In the genomic region with DNA sequence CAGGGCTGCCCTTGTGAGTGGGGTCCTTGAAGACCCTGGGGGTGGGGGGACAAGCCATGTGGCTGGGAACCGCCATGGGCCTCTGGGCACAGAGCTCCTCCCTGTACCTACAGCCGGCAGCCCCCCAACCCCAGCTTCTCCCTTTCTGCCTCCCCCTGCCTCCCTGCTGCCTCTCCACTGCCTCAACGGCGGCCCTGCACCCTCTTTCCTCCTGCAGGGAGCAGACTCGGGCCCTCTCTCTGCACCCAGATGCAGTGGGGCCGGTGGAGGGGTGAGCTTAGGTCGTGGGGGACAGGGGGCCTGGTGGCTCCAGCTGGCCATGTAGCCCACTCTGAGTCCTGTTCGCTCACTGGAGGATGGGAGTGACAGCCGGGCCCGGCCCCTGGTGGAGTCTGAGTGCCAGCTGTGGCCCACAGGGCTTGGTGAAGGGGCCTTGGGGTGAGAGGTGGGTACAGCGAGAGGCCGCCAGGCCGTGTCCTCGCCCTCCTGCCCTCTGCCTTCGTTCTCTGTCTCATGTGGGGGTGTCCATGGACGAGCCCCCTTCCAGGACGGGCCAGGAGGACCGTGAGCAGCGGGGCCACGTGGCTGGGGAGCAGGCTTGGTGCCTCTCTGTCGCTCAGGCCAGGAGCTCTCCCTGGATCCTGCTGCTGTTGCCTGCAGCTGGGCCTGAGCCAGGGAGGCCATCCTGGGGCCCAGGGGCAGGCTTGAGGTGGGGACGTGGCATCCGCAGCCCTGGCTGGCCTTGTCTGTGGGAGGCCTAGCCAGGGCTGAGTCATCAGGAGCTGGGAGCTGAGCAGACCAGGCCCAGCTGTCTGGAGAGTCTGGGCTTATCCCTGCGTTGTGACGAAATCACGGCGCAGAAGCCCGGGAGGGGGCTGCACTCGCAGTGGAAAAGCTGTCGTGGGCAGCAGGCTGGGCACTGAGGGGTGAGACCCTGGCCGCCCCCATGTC, we compare ENCODE assay signal across 8 cellular contexts.
A peak's percentile ranks its signal among the peaks of the same experiment; 100 is the strongest.
DNase-seq lines count a peak whose midpoint lies in the region; ATAC-seq and TF ChIP-seq lines count a peak whose summit lies in the region.

No MANE protein-coding gene starts in this region.

- no TSS peak for BruUV-seq in A673 (replicated peaks; lab: Mats Ljungman, UMichigan)

- POLR2A ChIA-PET in A673 (lab: Charles Lee; ENCODE audit: low non-redundant PET) = no interaction called here

- peak; percentile 74 for DNase-seq in A673 (ENCODE audit: low spot score)
- peak; percentile 65 for DNase-seq in HuH-7.5 (ENCODE audit: low spot score)
- DNase-seq in colonic mucosa = peak; percentile 45
- DNase-seq in lower lobe of right lung = no peak
- DNase-seq in thyroid gland = no peak
- no peak for DNase-seq in GM10266 (ENCODE audit: extremely low spot score)
- DNase-seq in C1 segment of cervical spinal cord (lab: John Stamatoyannopoulos, UW) = no peak

- CTCF ChIA-PET in A673 (lab: Charles Lee) = interaction anchor here (0.8 kb wide), 1 partner anchor 53 kb away, joined by 3 read pairs; no protein-coding TSS in a partner anchor

- H3K27me3 ChIP-seq in A673 (replicated peaks; ENCODE audit: insufficient read depth, low read depth, low read length, poor library complexity) = no peaks in the 10 kb centered on the region
- peaks cover 3% of the 10 kb centered on the region for H3K27me3 ChIP-seq in colonic mucosa
- peaks cover 28% of the 10 kb centered on the region for H3K27me3 ChIP-seq in lower lobe of right lung (ENCODE audit: low read depth)
- H3K27me3 ChIP-seq in thyroid gland = peaks cover 6% of the 10 kb centered on the region

- no peak for TF ChIP-seq POLR2A in thyroid gland (IDR thresholded peaks at IDR 0.05)

- H3K36me3 ChIP-seq in A673 (ENCODE audit: insufficient read depth, low read length, poor library complexity, severe bottlenecking) (no peaks in the 10 kb centered on the region), colonic mucosa (no peaks in the 10 kb centered on the region), lower lobe of right lung (no peaks in the 10 kb centered on the region), thyroid gland (no peaks in the 10 kb centered on the region)

- ATAC-seq in lower lobe of right lung = peak; percentile 83 to 88
- no peak for ATAC-seq in HG03442 (IDR thresholded peaks at IDR 0.05; ENCODE audit: unreplicated experiment)

- H3K4me3 ChIP-seq in A673 (ENCODE audit: low read depth, low read length, poor library complexity, severe bottlenecking) = no peak overlapping the region
- H3K4me3 ChIP-seq in colonic mucosa = no peak overlapping the region
- H3K4me3 ChIP-seq in lower lobe of right lung = no peak overlapping the region
- H3K4me3 ChIP-seq in thyroid gland (replicated peaks in 1 of 3) = no peak overlapping the region

- no peaks in the 10 kb centered on the region for H3K9me3 ChIP-seq in A673 (ENCODE audit: low read depth, low read length, poor library complexity, severe bottlenecking)
- H3K9me3 ChIP-seq in colonic mucosa = no peaks in the 10 kb centered on the region
- no peaks in the 10 kb centered on the region for H3K9me3 ChIP-seq in lower lobe of right lung
- H3K9me3 ChIP-seq in thyroid gland = no peaks in the 10 kb centered on the region

- H3K27ac ChIP-seq in A673 (ENCODE audit: low read depth, low read length, poor library complexity, severe bottlenecking) = peak overlapping the region; percentile 21
- H3K27ac ChIP-seq in colonic mucosa = no peak overlapping the region
- H3K27ac ChIP-seq in lower lobe of right lung = no peak overlapping the region
- no peak overlapping the region for H3K27ac ChIP-seq in thyroid gland

- peak overlapping the region in 1 of 2 donors; percentile 35 for H3K9ac ChIP-seq in colonic mucosa (ENCODE audit: low read depth in 2 of 2, low read length in 2 of 2)

- H3K4me1 ChIP-seq in A673 (ENCODE audit: insufficient read depth, low read length, poor library complexity, severe bottlenecking) = no peaks in the 10 kb centered on the region
- H3K4me1 ChIP-seq in colonic mucosa = no peaks in the 10 kb centered on the region
- no peaks in the 10 kb centered on the region for H3K4me1 ChIP-seq in lower lobe of right lung
- H3K4me1 ChIP-seq in thyroid gland = no peaks in the 10 kb centered on the region

- WGBS in thyroid gland, 2 donors = 73 to 81% methylated on average over 16 to 25 of the region's 31 CpGs

- intact Hi-C loops in A673 (cut with micrococcal nuclease; ENCODE audit: unreplicated experiment) (no loop called here), colonic mucosa (cut with DNase I) (no loop called here), lower lobe of right lung (cut with DNase I) (no loop called here), thyroid gland (cut with DNase I) (no loop called here)

- TF ChIP-seq CTCF in A673 (conservative IDR thresholded peaks at IDR 0.05; ENCODE audit: low read depth, low read length) = no peak
- TF ChIP-seq CTCF in colonic mucosa (IDR thresholded peaks at IDR 0.05) = no peak
- no peak for TF ChIP-seq CTCF in lower lobe of right lung (IDR thresholded peaks at IDR 0.05)
- no peak for TF ChIP-seq CTCF in thyroid gland (IDR thresholded peaks at IDR 0.05)
- TF ChIP-seq CTCF in GM10266 (IDR thresholded peaks at IDR 0.05; ENCODE audit: control insufficient read depth, insufficient read depth, low read depth, missing control alignments) = no peak

Comparison
In these comparisons a context has a peak if more than half of its experiments do, and no peak if none do; other contexts are left out.
1. DNase-seq: peak in A673 (single experiment), HuH-7.5 (single experiment) and colonic mucosa (single experiment); none in lower lobe of right lung (single experiment), thyroid gland (0 of 2), GM10266 (single experiment) and C1 segment of cervical spinal cord (0 of 14).